Comparison of ENCODE assay signal across 16 cellular contexts in genomic region chr3:149023951-149024350, GRCh38. TPM values are rescaled to one million over a fixed set of nuclear protein-coding genes. Genes with fewer than 3 reads are reported as not detected.
A peak's percentile ranks its signal among the peaks of the same experiment; 100 is the strongest.
DNase-seq lines count a peak whose midpoint lies in the region; ATAC-seq and TF ChIP-seq lines count a peak whose summit lies in the region.
"Had no signal": no experiment of that assay in that cellular context is flagged by ENCODE, and none has a peak within 500 bp of the region (broad histone marks: within the 10 kb centered on the region; RNA-seq: fewer than 3 reads in every experiment).

No MANE protein-coding gene starts in this region.

- peaks cover 6% of the 10 kb centered on the region for H3K36me3 ChIP-seq in mammary epithelial cell (ENCODE audit: insufficient read depth, low read length)
- H3K36me3 ChIP-seq in PC-3 (ENCODE audit: low read depth, low read length): peaks cover 22% of the 10 kb centered on the region
- peaks cover 7% of the 10 kb centered on the region for H3K36me3 ChIP-seq in colonic mucosa

- no peak for TF ChIP-seq CTCF in mammary epithelial cell (conservative IDR thresholded peaks at IDR 0.05 in 1 of 2, IDR thresholded peaks at IDR 0.05 in 1 of 2; ENCODE audit: extremely low read depth in 1 of 2, insufficient read depth in 1 of 2, low read depth in 1 of 2, low read length in 2 of 2)
- no peak for TF ChIP-seq CTCF in MCF 10A (IDR thresholded peaks at IDR 0.05; ENCODE audit: unreplicated experiment)
- no peak for TF ChIP-seq CTCF in PC-3 (conservative IDR thresholded peaks at IDR 0.05; ENCODE audit: low read depth, low read length)
- TF ChIP-seq CTCF in foreskin keratinocyte (conservative IDR thresholded peaks at IDR 0.05): no peak
- no peak for TF ChIP-seq CTCF in type B pancreatic cell (conservative IDR thresholded peaks at IDR 0.05)
- TF ChIP-seq CTCF in colonic mucosa (IDR thresholded peaks at IDR 0.05): no peak

- H3K27ac ChIP-seq in mammary epithelial cell (ENCODE audit: insufficient read depth, low read depth, low read length) (no peak overlapping the region), PC-3 (ENCODE audit: low read length) (no peak overlapping the region), foreskin keratinocyte (no peak overlapping the region), colonic mucosa (no peak overlapping the region)

- H3K9ac ChIP-seq in mammary epithelial cell (ENCODE audit: insufficient read depth, low read length) (no peak overlapping the region), PC-3 (ENCODE audit: low read length) (no peak overlapping the region), colonic mucosa (ENCODE audit: low read depth in 2 of 2, low read length in 2 of 2) (no peak overlapping the region)

- WGBS in mammary epithelial cell (ENCODE audit: low coverage, missing lambda C conversion rate): 27% methylated on average over 3 of the region's 3 CpGs

- dilution Hi-C loops in mammary epithelial cell (cut with HindIII; ENCODE audit: low sequenced_read_pairs): no loop called here

- H3K79me2 ChIP-seq in mammary epithelial cell (ENCODE audit: insufficient read depth, low read length): no peaks in the 10 kb centered on the region
- no peaks in the 10 kb centered on the region for H3K79me2 ChIP-seq in PC-3 (ENCODE audit: low read length)

- H3K4me1 ChIP-seq in mammary epithelial cell (ENCODE audit: insufficient read depth, low read length) (peaks cover 15% of the 10 kb centered on the region), PC-3 (ENCODE audit: insufficient read depth, low read length) (no peaks in the 10 kb centered on the region), foreskin keratinocyte (no peaks in the 10 kb centered on the region), colonic mucosa (no peaks in the 10 kb centered on the region)
- H3K4me1 ChIP-seq: Caco-2 had no signal

- H3K27ac Mint-ChIP-seq in MCF 10A (ENCODE audit: low read depth, unreplicated experiment): no peak overlapping the region
- no peak overlapping the region for H3K27ac Mint-ChIP-seq in type B pancreatic cell

- DNase-seq in mammary epithelial cell (peak; percentile 59), MCF 10A (ENCODE audit: unreplicated experiment) (no peak), PC-3 (peak; percentile 52), foreskin keratinocyte (peak; percentile 36 to 48), type B pancreatic cell (ENCODE audit: extremely low spot score, unreplicated experiment) (no peak), CD1c-positive myeloid dendritic cell (ENCODE audit: extremely low spot score) (no peak), colonic mucosa (no peak), left lobe of liver (ENCODE audit: low spot score) (no peak)
- DNase-seq: C1 segment of cervical spinal cord, Caco-2, DMS79, GF-D8, GOT3, KG1, NCI-H1105 treated with DMSO at 0.1 percent for 48 hours, NCI-H187 had no signal

- H3K4me3 ChIP-seq in mammary epithelial cell (replicated peaks in 1 of 3; ENCODE audit: insufficient read depth in 1 of 3, low read depth in 2 of 3, low read length in 3 of 3): no peak overlapping the region
- H3K4me3 ChIP-seq in PC-3 (ENCODE audit: low read length): no peak overlapping the region
- no peak overlapping the region for H3K4me3 ChIP-seq in colonic mucosa

- H3K27me3 ChIP-seq in mammary epithelial cell (ENCODE audit: insufficient read depth, low read length) (no peaks in the 10 kb centered on the region), PC-3 (ENCODE audit: low read length) (no peaks in the 10 kb centered on the region), foreskin keratinocyte (no peaks in the 10 kb centered on the region), colonic mucosa (no peaks in the 10 kb centered on the region)

- in situ Hi-C loops in mammary epithelial cell (cut with MboI; ENCODE audit: low sequenced_read_pairs in 2 of 2): no loop called here

- H3K4me1 Mint-ChIP-seq in MCF 10A (ENCODE audit: insufficient read depth, unreplicated experiment): no peaks in the 10 kb centered on the region
- no peaks in the 10 kb centered on the region for H3K4me1 Mint-ChIP-seq in type B pancreatic cell (ENCODE audit: unreplicated experiment)

- H4K20me1 ChIP-seq in mammary epithelial cell (ENCODE audit: insufficient read depth, low read length) (no peaks in the 10 kb centered on the region), PC-3 (ENCODE audit: low read length) (no peaks in the 10 kb centered on the region)

- CTCF ChIA-PET in mammary epithelial cell (lab: Charles Lee; ENCODE audit: low non-redundant PET) (no interaction called here), MCF 10A (lab: Yijun Ruan, JAX) (no interaction called here), PC-3 (lab: Charles Lee) (no interaction called here)

- H2AFZ ChIP-seq in mammary epithelial cell (ENCODE audit: low read depth, low read length): no peak overlapping the region
- H2AFZ ChIP-seq in PC-3 (ENCODE audit: low read length): no peak overlapping the region

- POLR2A ChIA-PET in MCF 10A (lab: Yijun Ruan, JAX): interaction anchor here (0.6 to 0.7 kb wide), 2 partner anchors 13 to 14 kb away, joined by 3 to 5 read pairs; no protein-coding TSS in a partner anchor
- POLR2A ChIA-PET in PC-3 (lab: Charles Lee; ENCODE audit: unreplicated experiment): no interaction called here

- intact Hi-C loops in mammary epithelial cell (cut with micrococcal nuclease): no loop called here
- intact Hi-C loops in MCF 10A (cut with micrococcal nuclease): no loop called here
- intact Hi-C loops in PC-3 (cut with micrococcal nuclease): no loop called here
- intact Hi-C loops in colonic mucosa (cut with DNase I): no loop called here

- ATAC-seq in PC-3 (peak; percentile 53), foreskin keratinocyte (peak; percentile 67), left lobe of liver (no peak)

- H3F3A ChIP-seq in PC-3 (ENCODE audit: low read length, unreplicated experiment): no peaks in the 10 kb centered on the region

- H3K9me3 ChIP-seq in mammary epithelial cell (replicated peaks; ENCODE audit: insufficient read depth, low read length): peaks cover 5% of the 10 kb centered on the region
- H3K9me3 ChIP-seq in PC-3 (ENCODE audit: low read length): no peaks in the 10 kb centered on the region
- H3K9me3 ChIP-seq in colonic mucosa: no peaks in the 10 kb centered on the region

- no peaks in the 10 kb centered on the region for H3K9me2 ChIP-seq in PC-3 (replicated peaks; ENCODE audit: low read length)

- H3K36me3 Mint-ChIP-seq in MCF 10A (ENCODE audit: insufficient read depth, unreplicated experiment) (peaks cover 35% of the 10 kb centered on the region), type B pancreatic cell (peaks cover 40% of the 10 kb centered on the region)

- H3K9me3 Mint-ChIP-seq in MCF 10A (ENCODE audit: unreplicated experiment) (no peaks in the 10 kb centered on the region), type B pancreatic cell (peaks cover 6% of the 10 kb centered on the region)

- no TSS peak for BruUV-seq in mammary epithelial cell (replicated peaks; lab: Mats Ljungman, UMichigan)
- no TSS peak for BruUV-seq in MCF 10A (replicated peaks; lab: Mats Ljungman, UMichigan)
- no TSS peak for BruUV-seq in PC-3 (replicated peaks; lab: Mats Ljungman, UMichigan)

- H3K4me2 ChIP-seq in mammary epithelial cell (ENCODE audit: insufficient read depth, low read depth, low read length) (peak overlapping the region; percentile 1), PC-3 (ENCODE audit: low read length) (no peak overlapping the region)

- H3K27me3 Mint-ChIP-seq in MCF 10A (ENCODE audit: insufficient read depth, unreplicated experiment) (no peaks in the 10 kb centered on the region), type B pancreatic cell (no peaks in the 10 kb centered on the region)

- no peak overlapping the region for H3K4me3 Mint-ChIP-seq in MCF 10A (ENCODE audit: unreplicated experiment)
- no peak overlapping the region for H3K4me3 Mint-ChIP-seq in type B pancreatic cell

RNA-seq across cellular contexts. Expression of gene GYG1, which starts 32.6 kb away (rescaled TPM):
- total RNA-seq in mammary epithelial cell (10 to 100 TPM; 23.5 to 30.5 TPM), MCF 10A (2022) (22.3 and 25.4 TPM in 2 replicates), PC-3 (2014; rRNA removed) (9.9 and 12.0 TPM in 2 replicates), foreskin keratinocyte (22.2 and 25.3 TPM in 2 replicates), type B pancreatic cell (ENCODE audit: low replicate concordance) (33.1 and 46.8 TPM in 2 replicates), colonic mucosa (10 to 100 TPM; 26.1 to 32.2 TPM), left lobe of liver (6.6 TPM)
- polyA plus RNA-seq in mammary epithelial cell (27.8 TPM), foreskin keratinocyte (22.1 and 24.9 TPM in 2 replicates)
- 26.2 TPM for polyA minus RNA-seq in mammary epithelial cell

Comparison
In these comparisons a context has a peak if more than half of its experiments do, and no peak if none do; other contexts are left out.
1. DNase-seq: peak in mammary epithelial cell (single experiment), PC-3 (single experiment) and foreskin keratinocyte (2 of 2); none in MCF 10A (single experiment), type B pancreatic cell (single experiment), CD1c-positive myeloid dendritic cell (single experiment), colonic mucosa (single experiment) and left lobe of liver (single experiment).